1 cellular context compared by ENCODE assay signal in genomic region chr6:157974341-157974894, GRCh38.
A peak's percentile ranks its signal among the peaks of the same experiment; 100 is the strongest.
TF ChIP-seq lines count a peak whose summit lies in the region.

No MANE protein-coding gene starts in this region.

TF ChIP-seq in K562, 482 proteins besides CTCF, POLR2A, EP300 and RAD21 (continues in another document):
- TF ChIP-seq CBX1 (IDR thresholded peaks at IDR 0.05; ENCODE audit: low read depth): no peak
- no peak for TF ChIP-seq PHF20 (IDR thresholded peaks at IDR 0.05; ENCODE audit: partially characterized antibody)
- TF ChIP-seq NFE2L1 (tag; IDR thresholded peaks at IDR 0.05; ENCODE audit: borderline replicate concordance, low read depth): no peak
- TF ChIP-seq BRF2 (IDR thresholded peaks at IDR 0.05; ENCODE audit: borderline replicate concordance, insufficient read depth, insufficient read length): no peak
- TF ChIP-seq MIER1 (IDR thresholded peaks at IDR 0.05; ENCODE audit: low read depth): no peak
- TF ChIP-seq SRSF1 (IDR thresholded peaks at IDR 0.05; ENCODE audit: low read depth, low read length): no peak
- no peak for TF ChIP-seq ZNF318 (IDR thresholded peaks at IDR 0.05; ENCODE audit: borderline replicate concordance in 1 of 2, low read depth in 1 of 2)
- no peak for TF ChIP-seq CBX2 (IDR thresholded peaks at IDR 0.05; ENCODE audit: insufficient read depth, low read length, poor library complexity, severe bottlenecking)
- TF ChIP-seq C11orf30 (IDR thresholded peaks at IDR 0.05; ENCODE audit: low read depth): peak; percentile 69
- TF ChIP-seq, protein P1, sequence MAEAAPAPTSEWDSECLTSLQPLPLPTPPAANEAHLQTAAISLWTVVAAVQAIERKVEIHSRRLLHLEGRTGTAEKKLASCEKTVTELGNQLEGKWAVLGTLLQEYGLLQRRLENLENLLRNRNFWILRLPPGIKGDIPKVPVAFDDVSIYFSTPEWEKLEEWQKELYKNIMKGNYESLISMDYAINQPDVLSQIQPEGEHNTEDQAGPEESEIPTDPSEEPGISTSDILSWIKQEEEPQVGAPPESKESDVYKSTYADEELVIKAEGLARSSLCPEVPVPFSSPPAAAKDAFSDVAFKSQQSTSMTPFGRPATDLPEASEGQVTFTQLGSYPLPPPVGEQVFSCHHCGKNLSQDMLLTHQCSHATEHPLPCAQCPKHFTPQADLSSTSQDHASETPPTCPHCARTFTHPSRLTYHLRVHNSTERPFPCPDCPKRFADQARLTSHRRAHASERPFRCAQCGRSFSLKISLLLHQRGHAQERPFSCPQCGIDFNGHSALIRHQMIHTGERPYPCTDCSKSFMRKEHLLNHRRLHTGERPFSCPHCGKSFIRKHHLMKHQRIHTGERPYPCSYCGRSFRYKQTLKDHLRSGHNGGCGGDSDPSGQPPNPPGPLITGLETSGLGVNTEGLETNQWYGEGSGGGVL (CRISPR knock-in tag; IDR thresholded peaks at IDR 0.05): no peak
- TF ChIP-seq TBP (optimal IDR thresholded peaks at IDR 0.05; ENCODE audit: low read depth, low read length): no peak
- TF ChIP-seq DACH1 (IDR thresholded peaks at IDR 0.05; ENCODE audit: partially characterized antibody): no peak
- TF ChIP-seq, protein P2, sequence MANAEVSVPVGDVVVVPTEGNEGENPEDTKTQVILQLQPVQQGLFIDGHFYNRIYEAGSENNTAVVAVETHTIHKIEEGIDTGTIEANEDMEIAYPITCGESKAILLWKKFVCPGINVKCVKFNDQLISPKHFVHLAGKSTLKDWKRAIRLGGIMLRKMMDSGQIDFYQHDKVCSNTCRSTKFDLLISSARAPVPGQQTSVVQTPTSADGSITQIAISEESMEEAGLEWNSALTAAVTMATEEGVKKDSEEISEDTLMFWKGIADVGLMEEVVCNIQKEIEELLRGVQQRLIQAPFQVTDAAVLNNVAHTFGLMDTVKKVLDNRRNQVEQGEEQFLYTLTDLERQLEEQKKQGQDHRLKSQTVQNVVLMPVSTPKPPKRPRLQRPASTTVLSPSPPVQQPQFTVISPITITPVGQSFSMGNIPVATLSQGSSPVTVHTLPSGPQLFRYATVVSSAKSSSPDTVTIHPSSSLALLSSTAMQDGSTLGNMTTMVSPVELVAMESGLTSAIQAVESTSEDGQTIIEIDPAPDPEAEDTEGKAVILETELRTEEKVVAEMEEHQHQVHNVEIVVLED (CRISPR knock-in tag; IDR thresholded peaks at IDR 0.05): no peak
- no peak for TF ChIP-seq MGA (IDR thresholded peaks at IDR 0.05)
- TF ChIP-seq ATF3 (IDR thresholded peaks at IDR 0.05): peak; percentile 68
- TF ChIP-seq ATF3 (CRISPR knock-in tag; conservative IDR thresholded peaks at IDR 0.05): no peak
- TF ChIP-seq BRF1 (IDR thresholded peaks at IDR 0.05; ENCODE audit: borderline replicate concordance, extremely low read depth, insufficient read length): no peak
- TF ChIP-seq ZC3H8 (IDR thresholded peaks at IDR 0.05): no peak
- TF ChIP-seq ZNF239 (CRISPR knock-in tag; IDR thresholded peaks at IDR 0.05): no peak
- TF ChIP-seq HLTF (IDR thresholded peaks at IDR 0.05): no peak
- no peak for TF ChIP-seq MCM5 (IDR thresholded peaks at IDR 0.05; ENCODE audit: low read depth)
- no peak for TF ChIP-seq STAT5A (IDR thresholded peaks at IDR 0.05; ENCODE audit: borderline replicate concordance, low read length)
- TF ChIP-seq RBM25 (IDR thresholded peaks at IDR 0.05; ENCODE audit: low read depth, low read length, severe bottlenecking): no peak
- TF ChIP-seq SIN3B (IDR thresholded peaks at IDR 0.05; ENCODE audit: low read depth): no peak
- peak; percentile 34; the same call in 1 of the 2 replicates for TF ChIP-seq ZNF316 (IDR thresholded peaks at IDR 0.05)
- TF ChIP-seq, protein P3, sequence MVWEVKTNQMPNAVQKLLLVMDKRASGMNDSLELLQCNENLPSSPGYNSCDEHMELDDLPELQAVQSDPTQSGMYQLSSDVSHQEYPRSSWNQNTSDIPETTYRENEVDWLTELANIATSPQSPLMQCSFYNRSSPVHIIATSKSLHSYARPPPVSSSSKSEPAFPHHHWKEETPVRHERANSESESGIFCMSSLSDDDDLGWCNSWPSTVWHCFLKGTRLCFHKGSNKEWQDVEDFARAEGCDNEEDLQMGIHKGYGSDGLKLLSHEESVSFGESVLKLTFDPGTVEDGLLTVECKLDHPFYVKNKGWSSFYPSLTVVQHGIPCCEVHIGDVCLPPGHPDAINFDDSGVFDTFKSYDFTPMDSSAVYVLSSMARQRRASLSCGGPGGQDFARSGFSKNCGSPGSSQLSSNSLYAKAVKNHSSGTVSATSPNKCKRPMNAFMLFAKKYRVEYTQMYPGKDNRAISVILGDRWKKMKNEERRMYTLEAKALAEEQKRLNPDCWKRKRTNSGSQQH (CRISPR knock-in tag; IDR thresholded peaks at IDR 0.05): no peak
